In the genomic region with DNA sequence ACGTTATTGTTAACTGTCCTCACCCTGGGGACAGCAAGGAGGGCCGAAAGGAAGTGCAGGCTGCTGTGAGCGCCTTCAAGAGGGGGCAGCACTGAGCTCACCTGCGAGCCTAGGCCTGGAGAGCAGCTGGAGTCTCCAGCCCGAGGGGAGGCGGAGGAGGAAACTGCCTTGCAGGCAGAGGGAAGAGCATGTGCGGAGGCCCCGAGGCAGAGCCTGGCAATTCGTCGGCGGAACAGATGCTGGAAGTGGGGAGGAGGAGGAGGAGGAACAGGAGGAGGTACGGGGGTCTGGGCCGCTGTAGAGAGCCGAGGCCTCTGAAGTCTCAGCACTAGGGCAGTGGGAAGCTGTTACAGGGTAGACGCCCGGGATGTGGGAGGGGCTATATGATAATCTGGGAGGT, we compare ENCODE assay signal across 1 cellular context.
TF ChIP-seq lines count a peak whose summit lies in the region.

No MANE protein-coding gene starts in this region.

TF ChIP-seq in WTC11, 78 proteins besides CTCF, POLR2A, EP300 and RAD21 (continued from another document):
- no peak for TF ChIP-seq ZNF281 (CRISPR knock-in tag; IDR thresholded peaks at IDR 0.05)
- no peak for TF ChIP-seq TP53 (CRISPR knock-in tag; IDR thresholded peaks at IDR 0.05)
- TF ChIP-seq PRRX2 (CRISPR knock-in tag; IDR thresholded peaks at IDR 0.05) = 0 out of 2 replicates have a peak, but pooled peaks have one; percentile 36
- TF ChIP-seq ATF3 (CRISPR knock-in tag; conservative IDR thresholded peaks at IDR 0.05) = no peak
- TF ChIP-seq CREB1 (CRISPR knock-in tag; IDR thresholded peaks at IDR 0.05) = no peak
- TF ChIP-seq ZNF232 (CRISPR knock-in tag; IDR thresholded peaks at IDR 0.05) = no peak
- no peak for TF ChIP-seq AFF4 (CRISPR knock-in tag; IDR thresholded peaks at IDR 0.05; ENCODE audit: borderline replicate concordance)
- no peak for TF ChIP-seq NR2C2 (CRISPR knock-in tag; IDR thresholded peaks at IDR 0.05)
- no peak for TF ChIP-seq NR3C1 (CRISPR knock-in tag; conservative IDR thresholded peaks at IDR 0.05; ENCODE audit: low read depth)
- TF ChIP-seq, protein P1, sequence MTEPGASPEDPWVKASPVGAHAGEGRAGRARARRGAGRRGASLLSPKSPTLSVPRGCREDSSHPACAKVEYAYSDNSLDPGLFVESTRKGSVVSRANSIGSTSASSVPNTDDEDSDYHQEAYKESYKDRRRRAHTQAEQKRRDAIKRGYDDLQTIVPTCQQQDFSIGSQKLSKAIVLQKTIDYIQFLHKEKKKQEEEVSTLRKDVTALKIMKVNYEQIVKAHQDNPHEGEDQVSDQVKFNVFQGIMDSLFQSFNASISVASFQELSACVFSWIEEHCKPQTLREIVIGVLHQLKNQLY (CRISPR knock-in tag; IDR thresholded peaks at IDR 0.05) = no peak
- no peak for TF ChIP-seq RORB (CRISPR knock-in tag; IDR thresholded peaks at IDR 0.05)
- TF ChIP-seq ZBTB21 (CRISPR knock-in tag; IDR thresholded peaks at IDR 0.05; ENCODE audit: borderline replicate concordance) = no peak
- TF ChIP-seq CBFB (CRISPR knock-in tag; IDR thresholded peaks at IDR 0.05; ENCODE audit: low read depth) = no peak
- TF ChIP-seq GRHL2 (CRISPR knock-in tag; IDR thresholded peaks at IDR 0.05; ENCODE audit: insufficient replicate concordance, severe bottlenecking) = no peak
- TF ChIP-seq SMAD3 (CRISPR knock-in tag; IDR thresholded peaks at IDR 0.05; ENCODE audit: borderline replicate concordance) = 0 out of 2 replicates have a peak, but pooled peaks have one; percentile 16
- no peak for TF ChIP-seq SOX15 (CRISPR knock-in tag; IDR thresholded peaks at IDR 0.05)
TF ChIP-seq in WTC11: peak in this region for 4.
